Comparison of ENCODE assay signal across 8 cellular contexts in the genomic region with DNA sequence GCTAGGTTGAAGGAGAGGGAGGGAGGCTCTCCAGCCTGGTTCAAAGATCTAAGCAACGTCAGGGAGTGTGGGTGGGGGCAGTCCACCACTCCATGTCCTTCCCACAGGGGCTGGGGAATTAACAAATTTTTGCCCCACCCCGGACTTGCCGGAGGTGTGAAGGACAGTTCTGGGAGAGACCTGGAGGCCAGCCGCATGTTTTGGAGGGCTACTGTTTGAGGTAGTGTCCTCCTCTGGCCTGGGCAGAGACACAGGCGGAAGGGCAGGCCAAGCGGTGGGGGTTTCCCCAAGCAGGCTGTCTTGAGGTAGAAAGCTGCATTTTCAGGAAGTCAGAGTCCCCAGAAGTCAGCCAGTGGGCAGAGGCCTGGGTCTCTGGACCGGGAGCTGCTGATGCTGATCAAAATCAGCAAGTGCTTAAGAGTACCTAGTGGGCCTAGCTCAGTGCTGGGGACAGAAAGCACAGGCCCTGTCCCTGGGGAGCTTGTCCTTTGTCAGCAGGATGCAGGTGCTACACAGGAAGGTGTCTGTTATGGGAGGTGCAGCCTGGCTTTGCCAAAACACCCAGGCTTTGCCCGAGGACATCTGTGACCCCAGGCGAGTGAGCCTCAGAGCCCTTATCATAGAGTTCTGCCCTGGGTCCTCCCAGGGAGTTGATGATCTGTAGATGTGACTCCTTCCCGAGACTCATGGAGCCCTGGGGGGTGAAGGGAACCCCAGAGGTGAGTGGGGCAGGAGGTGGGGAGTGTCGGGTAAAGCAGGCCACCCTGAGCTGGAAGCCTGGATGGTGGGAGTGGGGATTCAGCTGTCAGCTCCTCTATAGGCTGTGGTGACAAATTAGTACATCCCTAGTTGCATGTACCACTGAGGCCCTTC. TPM values are rescaled to one million over a fixed set of nuclear protein-coding genes. Genes with fewer than 3 reads are reported as not detected.
A peak's percentile ranks its signal among the peaks of the same experiment; 100 is the strongest.
DNase-seq lines count a peak whose midpoint lies in the region; ATAC-seq and TF ChIP-seq lines count a peak whose summit lies in the region.

No MANE protein-coding gene starts in this region.

- no peaks in the 10 kb centered on the region for H4K20me1 ChIP-seq in MM.1S (ENCODE audit: insufficient read depth, low read length)

- in situ Hi-C loops in GM18951 (cut with MboI; ENCODE audit: low sequenced_read_pairs, unreplicated experiment), result no loop called here

- H3K27ac Mint-ChIP-seq in activated T-cell treated with anti-CD3 and anti-CD28 coated beads, Interleukin-2, amount 50 U/mL, for 72 hours, result peak overlapping the region; percentile 99

- peaks cover 75% of the 10 kb centered on the region for H3K4me1 Mint-ChIP-seq in activated T-cell treated with anti-CD3 and anti-CD28 coated beads, Interleukin-2, amount 50 U/mL, for 72 hours (ENCODE audit: low read depth)

- ATAC-seq in HG03095 (IDR thresholded peaks at IDR 0.05; ENCODE audit: unreplicated experiment), result peak; percentile 53
- peak; percentile 79 to 81 for ATAC-seq in activated T-cell treated with anti-CD3 and anti-CD28 coated beads, Interleukin-2, amount 50 U/mL, for 72 hours (replicated peaks in 1 of 2)

- H3K36me3 ChIP-seq in MM.1S (replicated peaks; ENCODE audit: insufficient read depth, low read length), result no peaks in the 10 kb centered on the region

- DNase-seq in Ammon's horn (ENCODE audit: low spot score), result peak; percentile 25
- DNase-seq in activated T-cell treated with anti-CD3 and anti-CD28 coated beads, Interleukin-2, amount 50 U/mL, for 72 hours, result peak; percentile 56 to 61
- peak; percentile 49 for DNase-seq in stimulated activated CD4-positive, alpha-beta T cell treated with anti-CD3 and anti-CD28 coated beads, Interleukin-4, amount 100 ng/mL, for 1 hour
- DNase-seq in NCI-H146 (lab: John Stamatoyannopoulos, UW), result no peak
- DNase-seq in MM.1S, result no peak
- no peak for DNase-seq in anterior cingulate cortex (lab: John Stamatoyannopoulos, UW)

- H3K36me3 Mint-ChIP-seq in activated T-cell treated with anti-CD3 and anti-CD28 coated beads, Interleukin-2, amount 50 U/mL, for 72 hours (ENCODE audit: insufficient read depth in 2 of 2), result peaks cover 0 to 5% of the 10 kb centered on the region in 2 donors

- H3K4me3 Mint-ChIP-seq in activated T-cell treated with anti-CD3 and anti-CD28 coated beads, Interleukin-2, amount 50 U/mL, for 72 hours, result peak overlapping the region; percentile 87 to 93

- H3K9me3 ChIP-seq in MM.1S (replicated peaks; ENCODE audit: insufficient read depth, low read length), result no peaks in the 10 kb centered on the region

- H3K4me1 ChIP-seq in MM.1S (ENCODE audit: low read length), result no peaks in the 10 kb centered on the region

- no peak overlapping the region for H3K4me2 ChIP-seq in MM.1S (ENCODE audit: low read depth, low read length)

- no peaks in the 10 kb centered on the region for H3F3A ChIP-seq in MM.1S (ENCODE audit: insufficient read depth, low read length)

- no peak overlapping the region for H3K4me3 ChIP-seq in MM.1S (ENCODE audit: low read length)

- peak; percentile 70 for TF ChIP-seq POLR2A in GM18951 (IDR thresholded peaks at IDR 0.05; ENCODE audit: extremely low read depth, insufficient read depth, insufficient read length)

- H3K9me2 ChIP-seq in MM.1S (replicated peaks; ENCODE audit: insufficient read depth, low read length), result no peaks in the 10 kb centered on the region

- no peak for TF ChIP-seq CTCF in MM.1S (IDR thresholded peaks at IDR 0.05; ENCODE audit: low read length)

- H2AFZ ChIP-seq in MM.1S (ENCODE audit: low read length), result no peak overlapping the region

- no peak overlapping the region for H3K27ac ChIP-seq in MM.1S (ENCODE audit: low read length)

- H3K27me3 ChIP-seq in MM.1S (replicated peaks; ENCODE audit: insufficient read depth, low read length), result no peaks in the 10 kb centered on the region

- H3K9ac ChIP-seq in MM.1S (ENCODE audit: low read length), result no peak overlapping the region

- H3K79me2 ChIP-seq in MM.1S (ENCODE audit: low read length), result no peaks in the 10 kb centered on the region

- H3K9me3 Mint-ChIP-seq in activated T-cell treated with anti-CD3 and anti-CD28 coated beads, Interleukin-2, amount 50 U/mL, for 72 hours, result no peaks in the 10 kb centered on the region

- no peaks in the 10 kb centered on the region for H3K27me3 Mint-ChIP-seq in activated T-cell treated with anti-CD3 and anti-CD28 coated beads, Interleukin-2, amount 50 U/mL, for 72 hours (ENCODE audit: low read depth)

RNA-seq across cellular contexts. Expression of gene JADE2, which starts 18.6 kb away (rescaled TPM):
- 10 to 100 TPM; 87.0 to 88.8 TPM for total RNA-seq in activated T-cell treated with anti-CD3 and anti-CD28 coated beads, Interleukin-2, amount 50 U/mL, for 72 hours

Comparison
In these comparisons a context has a peak if more than half of its experiments do, and no peak if none do; other contexts are left out.
1. DNase-seq: peak in Ammon's horn (single experiment), activated T-cell treated with anti-CD3 and anti-CD28 coated beads, Interleukin-2, amount 50 U/mL, for 72 hours (2 of 2) and stimulated activated CD4-positive, alpha-beta T cell treated with anti-CD3 and anti-CD28 coated beads, Interleukin-4, amount 100 ng/mL, for 1 hour (single experiment); none in NCI-H146 (single experiment), MM.1S (single experiment) and anterior cingulate cortex (0 of 58).